ENCODE assay signal across 1 cellular context in genomic region chr19:35744688-35745327, GRCh38.
TF ChIP-seq lines count a peak whose summit lies in the region.

No MANE protein-coding gene starts in this region.

TF ChIP-seq in HEK293, 187 proteins besides CTCF, POLR2A, EP300 and RAD21 (continued from another document and continues in another):
- TF ChIP-seq ZNF148 (tag by site-specific recombination; IDR thresholded peaks at IDR 0.05; ENCODE audit: borderline replicate concordance) (no peak), ZSCAN30 (tag by site-specific recombination; IDR thresholded peaks at IDR 0.05) (peak; percentile 32; the same call in 1 of the 2 replicates), ZNF501 (tag by site-specific recombination; IDR thresholded peaks at IDR 0.05) (peak; percentile 47; the same call in 1 of the 2 replicates), ZNF658 (tag by site-specific recombination; IDR thresholded peaks at IDR 0.05) (no peak), ZNF76 (tag by site-specific recombination; IDR thresholded peaks at IDR 0.05; ENCODE audit: borderline replicate concordance, low read depth) (no peak), SCRT2 (tag by site-specific recombination; IDR thresholded peaks at IDR 0.05) (peak; percentile 14; the same call in 1 of the 2 replicates), ZNF560 (tag by site-specific recombination; IDR thresholded peaks at IDR 0.05; ENCODE audit: borderline replicate concordance) (no peak), ZNF223 (tag by site-specific recombination; IDR thresholded peaks at IDR 0.05) (no peak), ZXDB (tag by site-specific recombination; IDR thresholded peaks at IDR 0.05) (peak; percentile 82), ZNF660 (tag by site-specific recombination; IDR thresholded peaks at IDR 0.05) (0 out of 2 replicates have a peak, but pooled peaks have one; percentile 87), ZNF280D (tag by site-specific recombination; IDR thresholded peaks at IDR 0.05) (no peak), PBX3 (CRISPR knock-in tag; IDR thresholded peaks at IDR 0.05) (no peak), ZNF433 (tag by site-specific recombination; IDR thresholded peaks at IDR 0.05; ENCODE audit: low read depth) (no peak), SP2 (tag by site-specific recombination; IDR thresholded peaks at IDR 0.05) (peak; percentile 99), ZNF747 (tag by site-specific recombination; IDR thresholded peaks at IDR 0.05) (no peak), ZNF677 (tag by site-specific recombination; IDR thresholded peaks at IDR 0.05) (no peak), ZNF202 (tag by site-specific recombination; IDR thresholded peaks at IDR 0.05; ENCODE audit: borderline replicate concordance) (no peak), ZBTB17 (tag by site-specific recombination; IDR thresholded peaks at IDR 0.05) (peak; percentile 100), ZBTB20 (tag by site-specific recombination; IDR thresholded peaks at IDR 0.05) (peak; percentile 89), ZNF585B (tag by site-specific recombination; IDR thresholded peaks at IDR 0.05) (no peak), ZNF548 (tag by site-specific recombination; IDR thresholded peaks at IDR 0.05) (no peak), ZNF16 (tag by site-specific recombination; IDR thresholded peaks at IDR 0.05; ENCODE audit: low read depth) (no peak), ZNF707 (tag by site-specific recombination; IDR thresholded peaks at IDR 0.05) (no peak), ZNF530 (tag by site-specific recombination; IDR thresholded peaks at IDR 0.05; ENCODE audit: low read depth) (no peak), MZF1 (tag by site-specific recombination; IDR thresholded peaks at IDR 0.05; ENCODE audit: borderline replicate concordance) (no peak), ZNF211 (tag by site-specific recombination; IDR thresholded peaks at IDR 0.05; ENCODE audit: low read depth) (no peak), KLF10 (tag by site-specific recombination; IDR thresholded peaks at IDR 0.05) (peak; percentile 94), ZNF354C (tag by site-specific recombination; IDR thresholded peaks at IDR 0.05; ENCODE audit: borderline replicate concordance, low read depth) (no peak), ZNF777 (tag by site-specific recombination; IDR thresholded peaks at IDR 0.05; ENCODE audit: borderline replicate concordance) (no peak), ZNF514 (tag by site-specific recombination; IDR thresholded peaks at IDR 0.05) (no peak), ZNF37A (tag by site-specific recombination; IDR thresholded peaks at IDR 0.05) (no peak), ZNF140 (tag by site-specific recombination; IDR thresholded peaks at IDR 0.05) (no peak), ZSCAN23 (tag by site-specific recombination; IDR thresholded peaks at IDR 0.05) (no peak; the same call in 1 of the 2 replicates), ZNF692 (tag by site-specific recombination; IDR thresholded peaks at IDR 0.05) (peak; percentile 57; the same call in 1 of the 2 replicates), ZNF416 (tag by site-specific recombination; IDR thresholded peaks at IDR 0.05) (no peak)
- TF ChIP-seq, protein P1, sequence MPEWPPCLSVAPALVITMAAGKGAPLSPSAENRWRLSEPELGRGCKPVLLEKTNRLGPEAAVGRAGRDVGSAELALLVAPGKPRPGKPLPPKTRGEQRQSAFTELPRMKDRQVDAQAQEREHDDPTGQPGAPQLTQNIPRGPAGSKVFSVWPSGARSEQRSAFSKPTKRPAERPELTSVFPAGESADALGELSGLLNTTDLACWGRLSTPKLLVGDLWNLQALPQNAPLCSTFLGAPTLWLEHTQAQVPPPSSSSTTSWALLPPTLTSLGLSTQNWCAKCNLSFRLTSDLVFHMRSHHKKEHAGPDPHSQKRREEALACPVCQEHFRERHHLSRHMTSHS (tag by site-specific recombination; IDR thresholded peaks at IDR 0.05) = no peak
- TF ChIP-seq, protein P2, sequence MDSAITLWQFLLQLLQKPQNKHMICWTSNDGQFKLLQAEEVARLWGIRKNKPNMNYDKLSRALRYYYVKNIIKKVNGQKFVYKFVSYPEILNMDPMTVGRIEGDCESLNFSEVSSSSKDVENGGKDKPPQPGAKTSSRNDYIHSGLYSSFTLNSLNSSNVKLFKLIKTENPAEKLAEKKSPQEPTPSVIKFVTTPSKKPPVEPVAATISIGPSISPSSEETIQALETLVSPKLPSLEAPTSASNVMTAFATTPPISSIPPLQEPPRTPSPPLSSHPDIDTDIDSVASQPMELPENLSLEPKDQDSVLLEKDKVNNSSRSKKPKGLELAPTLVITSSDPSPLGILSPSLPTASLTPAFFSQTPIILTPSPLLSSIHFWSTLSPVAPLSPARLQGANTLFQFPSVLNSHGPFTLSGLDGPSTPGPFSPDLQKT (IDR thresholded peaks at IDR 0.05; ENCODE audit: borderline replicate concordance, low read depth, low read length) = no peak
- TF ChIP-seq, protein P3, sequence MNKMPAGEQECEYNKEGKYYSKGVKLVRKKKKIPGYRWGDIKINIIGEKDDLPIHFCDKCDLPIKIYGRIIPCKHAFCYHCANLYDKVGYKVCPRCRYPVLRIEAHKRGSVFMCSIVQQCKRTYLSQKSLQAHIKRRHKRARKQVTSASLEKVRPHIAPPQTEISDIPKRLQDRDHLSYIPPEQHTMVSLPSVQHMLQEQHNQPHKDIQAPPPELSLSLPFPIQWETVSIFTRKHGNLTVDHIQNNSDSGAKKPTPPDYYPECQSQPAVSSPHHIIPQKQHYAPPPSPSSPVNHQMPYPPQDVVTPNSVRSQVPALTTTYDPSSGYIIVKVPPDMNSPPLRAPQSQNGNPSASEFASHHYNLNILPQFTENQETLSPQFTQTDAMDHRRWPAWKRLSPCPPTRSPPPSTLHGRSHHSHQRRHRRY (tag by site-specific recombination; IDR thresholded peaks at IDR 0.05) = 0 out of 2 replicates have a peak, but pooled peaks have one; percentile 14
- TF ChIP-seq, protein P4, sequence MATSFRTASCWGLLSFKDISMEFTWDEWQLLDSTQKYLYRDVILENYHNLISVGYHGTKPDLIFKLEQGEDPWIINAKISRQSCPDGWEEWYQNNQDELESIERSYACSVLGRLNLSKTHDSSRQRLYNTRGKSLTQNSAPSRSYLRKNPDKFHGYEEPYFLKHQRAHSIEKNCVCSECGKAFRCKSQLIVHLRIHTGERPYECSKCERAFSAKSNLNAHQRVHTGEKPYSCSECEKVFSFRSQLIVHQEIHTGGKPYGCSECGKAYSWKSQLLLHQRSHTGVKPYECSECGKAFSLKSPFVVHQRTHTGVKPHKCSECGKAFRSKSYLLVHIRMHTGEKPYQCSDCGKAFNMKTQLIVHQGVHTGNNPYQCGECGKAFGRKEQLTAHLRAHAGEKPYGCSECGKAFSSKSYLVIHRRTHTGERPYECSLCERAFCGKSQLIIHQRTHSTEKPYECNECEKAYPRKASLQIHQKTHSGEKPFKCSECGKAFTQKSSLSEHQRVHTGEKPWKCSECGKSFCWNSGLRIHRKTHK (tag by site-specific recombination; IDR thresholded peaks at IDR 0.05) = no peak
- TF ChIP-seq, protein P5, sequence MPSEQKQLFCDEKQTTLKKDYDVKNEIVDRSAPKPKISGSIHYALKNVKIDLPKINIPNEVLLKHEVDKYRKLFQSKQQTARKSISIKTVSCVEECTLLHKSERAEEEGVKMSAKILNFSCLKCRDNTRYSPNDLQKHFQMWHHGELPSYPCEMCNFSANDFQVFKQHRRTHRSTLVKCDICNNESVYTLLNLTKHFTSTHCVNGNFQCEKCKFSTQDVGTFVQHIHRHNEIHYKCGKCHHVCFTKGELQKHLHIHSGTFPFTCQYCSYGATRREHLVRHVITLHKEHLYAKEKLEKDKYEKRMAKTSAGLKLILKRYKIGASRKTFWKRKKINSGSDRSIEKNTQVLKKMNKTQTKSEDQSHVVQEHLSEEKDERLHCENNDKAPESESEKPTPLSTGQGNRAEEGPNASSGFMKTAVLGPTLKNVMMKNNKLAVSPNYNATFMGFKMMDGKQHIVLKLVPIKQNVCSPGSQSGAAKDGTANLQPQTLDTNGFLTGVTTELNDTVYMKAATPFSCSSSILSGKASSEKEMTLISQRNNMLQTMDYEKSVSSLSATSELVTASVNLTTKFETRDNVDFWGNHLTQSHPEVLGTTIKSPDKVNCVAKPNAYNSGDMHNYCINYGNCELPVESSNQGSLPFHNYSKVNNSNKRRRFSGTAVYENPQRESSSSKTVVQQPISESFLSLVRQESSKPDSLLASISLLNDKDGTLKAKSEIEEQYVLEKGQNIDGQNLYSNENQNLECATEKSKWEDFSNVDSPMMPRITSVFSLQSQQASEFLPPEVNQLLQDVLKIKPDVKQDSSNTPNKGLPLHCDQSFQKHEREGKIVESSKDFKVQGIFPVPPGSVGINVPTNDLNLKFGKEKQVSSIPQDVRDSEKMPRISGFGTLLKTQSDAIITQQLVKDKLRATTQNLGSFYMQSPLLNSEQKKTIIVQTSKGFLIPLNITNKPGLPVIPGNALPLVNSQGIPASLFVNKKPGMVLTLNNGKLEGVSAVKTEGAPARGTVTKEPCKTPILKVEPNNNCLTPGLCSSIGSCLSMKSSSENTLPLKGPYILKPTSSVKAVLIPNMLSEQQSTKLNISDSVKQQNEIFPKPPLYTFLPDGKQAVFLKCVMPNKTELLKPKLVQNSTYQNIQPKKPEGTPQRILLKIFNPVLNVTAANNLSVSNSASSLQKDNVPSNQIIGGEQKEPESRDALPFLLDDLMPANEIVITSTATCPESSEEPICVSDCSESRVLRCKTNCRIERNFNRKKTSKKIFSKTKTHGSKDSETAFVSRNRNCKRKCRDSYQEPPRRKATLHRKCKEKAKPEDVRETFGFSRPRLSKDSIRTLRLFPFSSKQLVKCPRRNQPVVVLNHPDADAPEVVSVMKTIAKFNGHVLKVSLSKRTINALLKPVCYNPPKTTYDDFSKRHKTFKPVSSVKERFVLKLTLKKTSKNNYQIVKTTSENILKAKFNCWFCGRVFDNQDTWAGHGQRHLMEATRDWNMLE (tag by site-specific recombination; conservative IDR thresholded peaks at IDR 0.05; ENCODE audit: low read depth) = 0 out of 2 replicates have a peak, but pooled peaks have one; percentile 7
- TF ChIP-seq, protein P6, sequence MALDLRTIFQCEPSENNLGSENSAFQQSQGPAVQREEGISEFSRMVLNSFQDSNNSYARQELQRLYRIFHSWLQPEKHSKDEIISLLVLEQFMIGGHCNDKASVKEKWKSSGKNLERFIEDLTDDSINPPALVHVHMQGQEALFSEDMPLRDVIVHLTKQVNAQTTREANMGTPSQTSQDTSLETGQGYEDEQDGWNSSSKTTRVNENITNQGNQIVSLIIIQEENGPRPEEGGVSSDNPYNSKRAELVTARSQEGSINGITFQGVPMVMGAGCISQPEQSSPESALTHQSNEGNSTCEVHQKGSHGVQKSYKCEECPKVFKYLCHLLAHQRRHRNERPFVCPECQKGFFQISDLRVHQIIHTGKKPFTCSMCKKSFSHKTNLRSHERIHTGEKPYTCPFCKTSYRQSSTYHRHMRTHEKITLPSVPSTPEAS (tag by site-specific recombination; IDR thresholded peaks at IDR 0.05) = no peak
